ENCODE assay signal across 1 cellular context in the genomic region with DNA sequence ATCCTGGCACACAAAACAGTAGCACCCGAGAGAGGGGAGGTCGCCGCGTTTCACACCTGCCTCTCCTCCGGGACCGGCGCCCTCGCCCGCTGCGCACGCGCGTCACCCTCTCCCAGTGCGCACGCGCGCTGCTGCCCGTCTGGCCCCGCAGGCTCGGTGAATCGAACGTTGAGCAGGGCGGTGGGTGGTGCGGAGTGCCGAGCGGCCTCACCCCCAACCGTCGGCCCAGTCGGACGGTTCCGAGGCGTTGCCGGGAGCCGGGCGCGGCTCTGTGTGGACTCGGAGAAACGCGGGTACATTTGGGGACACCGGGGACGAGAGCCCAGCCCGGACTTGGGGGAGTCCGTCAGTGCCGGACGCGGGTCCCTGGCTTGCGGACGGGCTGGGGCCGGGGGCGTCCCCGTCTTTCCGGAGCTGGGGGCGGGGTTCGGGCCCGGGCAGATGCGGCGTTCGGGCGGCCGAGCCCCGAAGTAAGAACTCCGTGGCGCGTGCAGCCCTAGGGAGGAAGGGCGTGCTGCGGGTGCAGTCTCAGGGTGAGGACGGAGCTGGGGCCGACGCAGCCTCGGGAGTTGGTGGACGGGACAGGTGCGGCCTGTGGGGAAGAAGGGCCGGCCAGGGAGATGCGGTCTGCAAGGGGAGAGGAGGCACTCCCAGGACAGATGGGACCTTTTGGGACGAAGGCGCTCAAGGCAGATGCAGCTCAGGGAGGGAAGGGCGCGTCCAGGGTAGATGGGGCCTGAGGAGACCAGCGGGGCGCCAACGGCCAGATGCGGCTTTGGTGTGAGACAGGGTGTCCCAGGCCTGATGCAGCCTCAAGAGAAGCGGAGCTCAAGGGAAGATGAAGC.
TF ChIP-seq lines count a peak whose summit lies in the region.

A gene with protein sequence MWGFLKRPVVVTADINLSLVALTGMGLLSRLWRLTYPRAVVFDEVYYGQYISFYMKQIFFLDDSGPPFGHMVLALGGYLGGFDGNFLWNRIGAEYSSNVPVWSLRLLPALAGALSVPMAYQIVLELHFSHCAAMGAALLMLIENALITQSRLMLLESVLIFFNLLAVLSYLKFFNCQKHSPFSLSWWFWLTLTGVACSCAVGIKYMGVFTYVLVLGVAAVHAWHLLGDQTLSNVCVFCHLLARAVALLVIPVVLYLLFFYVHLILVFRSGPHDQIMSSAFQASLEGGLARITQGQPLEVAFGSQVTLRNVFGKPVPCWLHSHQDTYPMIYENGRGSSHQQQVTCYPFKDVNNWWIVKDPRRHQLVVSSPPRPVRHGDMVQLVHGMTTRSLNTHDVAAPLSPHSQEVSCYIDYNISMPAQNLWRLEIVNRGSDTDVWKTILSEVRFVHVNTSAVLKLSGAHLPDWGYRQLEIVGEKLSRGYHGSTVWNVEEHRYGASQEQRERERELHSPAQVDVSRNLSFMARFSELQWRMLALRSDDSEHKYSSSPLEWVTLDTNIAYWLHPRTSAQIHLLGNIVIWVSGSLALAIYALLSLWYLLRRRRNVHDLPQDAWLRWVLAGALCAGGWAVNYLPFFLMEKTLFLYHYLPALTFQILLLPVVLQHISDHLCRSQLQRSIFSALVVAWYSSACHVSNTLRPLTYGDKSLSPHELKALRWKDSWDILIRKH (plus strand): TSS at position 138 of the 845 bp plus-strand sequence. CDS start 1,301 bp downstream, outside the sequence.

TF ChIP-seq in K562, 482 proteins besides CTCF, POLR2A, EP300 and RAD21 (continued from another document and continues in another):
- TF ChIP-seq, protein P1, sequence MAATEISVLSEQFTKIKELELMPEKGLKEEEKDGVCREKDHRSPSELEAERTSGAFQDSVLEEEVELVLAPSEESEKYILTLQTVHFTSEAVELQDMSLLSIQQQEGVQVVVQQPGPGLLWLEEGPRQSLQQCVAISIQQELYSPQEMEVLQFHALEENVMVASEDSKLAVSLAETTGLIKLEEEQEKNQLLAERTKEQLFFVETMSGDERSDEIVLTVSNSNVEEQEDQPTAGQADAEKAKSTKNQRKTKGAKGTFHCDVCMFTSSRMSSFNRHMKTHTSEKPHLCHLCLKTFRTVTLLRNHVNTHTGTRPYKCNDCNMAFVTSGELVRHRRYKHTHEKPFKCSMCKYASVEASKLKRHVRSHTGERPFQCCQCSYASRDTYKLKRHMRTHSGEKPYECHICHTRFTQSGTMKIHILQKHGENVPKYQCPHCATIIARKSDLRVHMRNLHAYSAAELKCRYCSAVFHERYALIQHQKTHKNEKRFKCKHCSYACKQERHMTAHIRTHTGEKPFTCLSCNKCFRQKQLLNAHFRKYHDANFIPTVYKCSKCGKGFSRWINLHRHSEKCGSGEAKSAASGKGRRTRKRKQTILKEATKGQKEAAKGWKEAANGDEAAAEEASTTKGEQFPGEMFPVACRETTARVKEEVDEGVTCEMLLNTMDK (IDR thresholded peaks at IDR 0.05; ENCODE audit: borderline replicate concordance, insufficient read depth, low read depth, low read length, poor library complexity, severe bottlenecking): no peak
- TF ChIP-seq COPS2 (conservative IDR thresholded peaks at IDR 0.05) (no peak), ZNF76 (CRISPR knock-in tag; IDR thresholded peaks at IDR 0.05; ENCODE audit: borderline replicate concordance) (no peak), CSDE1 (IDR thresholded peaks at IDR 0.05) (no peak), IRF2 (CRISPR knock-in tag; IDR thresholded peaks at IDR 0.05) (no peak), SREBF2 (CRISPR knock-in tag; IDR thresholded peaks at IDR 0.05) (no peak), GABPA (tag; conservative IDR thresholded peaks at IDR 0.05; ENCODE audit: low read depth) (no peak), RBM17 (IDR thresholded peaks at IDR 0.05; ENCODE audit: borderline replicate concordance, low read depth, low read length) (no peak), ZNF324 (CRISPR knock-in tag; IDR thresholded peaks at IDR 0.05) (no peak), MAZ (CRISPR knock-in tag; conservative IDR thresholded peaks at IDR 0.05 in 1 of 2, IDR thresholded peaks at IDR 0.05 in 1 of 2) (peak; percentile 91 to 94), HDAC2 (IDR thresholded peaks at IDR 0.05) (no peak; the same call in 1 of the 2 replicates), XRCC5 (IDR thresholded peaks at IDR 0.05; ENCODE audit: low read depth, low read length) (peak; percentile 93), SPI1 (IDR thresholded peaks at IDR 0.05; ENCODE audit: borderline replicate concordance, low read depth, low read length) (no peak), RBBP5 (IDR thresholded peaks at IDR 0.05; ENCODE audit: borderline replicate concordance, insufficient read depth, low read length, poor library complexity, severe bottlenecking) (peak; percentile 88), ZNF785 (CRISPR knock-in tag; IDR thresholded peaks at IDR 0.05) (no peak), PHF21A (IDR thresholded peaks at IDR 0.05; ENCODE audit: borderline replicate concordance, low read depth) (0 out of 2 replicates have a peak, but pooled peaks have one; percentile 54), ATF1 (CRISPR knock-in tag; IDR thresholded peaks at IDR 0.05) (no peak), ATF1 (tag; IDR thresholded peaks at IDR 0.05) (peak; percentile 21; the same call in 1 of the 2 replicates), RBM15 (IDR thresholded peaks at IDR 0.05; ENCODE audit: insufficient read depth, low read length) (no peak), SMAD3 (CRISPR knock-in tag; conservative IDR thresholded peaks at IDR 0.05) (no peak), STAG1 (CRISPR knock-in tag; IDR thresholded peaks at IDR 0.05; ENCODE audit: borderline replicate concordance) (no peak)
- TF ChIP-seq, protein P2, sequence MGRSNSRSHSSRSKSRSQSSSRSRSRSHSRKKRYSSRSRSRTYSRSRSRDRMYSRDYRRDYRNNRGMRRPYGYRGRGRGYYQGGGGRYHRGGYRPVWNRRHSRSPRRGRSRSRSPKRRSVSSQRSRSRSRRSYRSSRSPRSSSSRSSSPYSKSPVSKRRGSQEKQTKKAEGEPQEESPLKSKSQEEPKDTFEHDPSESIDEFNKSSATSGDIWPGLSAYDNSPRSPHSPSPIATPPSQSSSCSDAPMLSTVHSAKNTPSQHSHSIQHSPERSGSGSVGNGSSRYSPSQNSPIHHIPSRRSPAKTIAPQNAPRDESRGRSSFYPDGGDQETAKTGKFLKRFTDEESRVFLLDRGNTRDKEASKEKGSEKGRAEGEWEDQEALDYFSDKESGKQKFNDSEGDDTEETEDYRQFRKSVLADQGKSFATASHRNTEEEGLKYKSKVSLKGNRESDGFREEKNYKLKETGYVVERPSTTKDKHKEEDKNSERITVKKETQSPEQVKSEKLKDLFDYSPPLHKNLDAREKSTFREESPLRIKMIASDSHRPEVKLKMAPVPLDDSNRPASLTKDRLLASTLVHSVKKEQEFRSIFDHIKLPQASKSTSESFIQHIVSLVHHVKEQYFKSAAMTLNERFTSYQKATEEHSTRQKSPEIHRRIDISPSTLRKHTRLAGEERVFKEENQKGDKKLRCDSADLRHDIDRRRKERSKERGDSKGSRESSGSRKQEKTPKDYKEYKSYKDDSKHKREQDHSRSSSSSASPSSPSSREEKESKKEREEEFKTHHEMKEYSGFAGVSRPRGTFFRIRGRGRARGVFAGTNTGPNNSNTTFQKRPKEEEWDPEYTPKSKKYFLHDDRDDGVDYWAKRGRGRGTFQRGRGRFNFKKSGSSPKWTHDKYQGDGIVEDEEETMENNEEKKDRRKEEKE (IDR thresholded peaks at IDR 0.05; ENCODE audit: borderline replicate concordance in 1 of 2, control insufficient read depth in 1 of 2, low read depth in 2 of 2, low read length in 1 of 2): no peak
- TF ChIP-seq, protein P3, sequence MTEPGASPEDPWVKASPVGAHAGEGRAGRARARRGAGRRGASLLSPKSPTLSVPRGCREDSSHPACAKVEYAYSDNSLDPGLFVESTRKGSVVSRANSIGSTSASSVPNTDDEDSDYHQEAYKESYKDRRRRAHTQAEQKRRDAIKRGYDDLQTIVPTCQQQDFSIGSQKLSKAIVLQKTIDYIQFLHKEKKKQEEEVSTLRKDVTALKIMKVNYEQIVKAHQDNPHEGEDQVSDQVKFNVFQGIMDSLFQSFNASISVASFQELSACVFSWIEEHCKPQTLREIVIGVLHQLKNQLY (CRISPR knock-in tag; conservative IDR thresholded peaks at IDR 0.05): peak in 1 of 2 experiments; percentile 81; a peak in 1 of 4 replicates
- TF ChIP-seq, protein P4, sequence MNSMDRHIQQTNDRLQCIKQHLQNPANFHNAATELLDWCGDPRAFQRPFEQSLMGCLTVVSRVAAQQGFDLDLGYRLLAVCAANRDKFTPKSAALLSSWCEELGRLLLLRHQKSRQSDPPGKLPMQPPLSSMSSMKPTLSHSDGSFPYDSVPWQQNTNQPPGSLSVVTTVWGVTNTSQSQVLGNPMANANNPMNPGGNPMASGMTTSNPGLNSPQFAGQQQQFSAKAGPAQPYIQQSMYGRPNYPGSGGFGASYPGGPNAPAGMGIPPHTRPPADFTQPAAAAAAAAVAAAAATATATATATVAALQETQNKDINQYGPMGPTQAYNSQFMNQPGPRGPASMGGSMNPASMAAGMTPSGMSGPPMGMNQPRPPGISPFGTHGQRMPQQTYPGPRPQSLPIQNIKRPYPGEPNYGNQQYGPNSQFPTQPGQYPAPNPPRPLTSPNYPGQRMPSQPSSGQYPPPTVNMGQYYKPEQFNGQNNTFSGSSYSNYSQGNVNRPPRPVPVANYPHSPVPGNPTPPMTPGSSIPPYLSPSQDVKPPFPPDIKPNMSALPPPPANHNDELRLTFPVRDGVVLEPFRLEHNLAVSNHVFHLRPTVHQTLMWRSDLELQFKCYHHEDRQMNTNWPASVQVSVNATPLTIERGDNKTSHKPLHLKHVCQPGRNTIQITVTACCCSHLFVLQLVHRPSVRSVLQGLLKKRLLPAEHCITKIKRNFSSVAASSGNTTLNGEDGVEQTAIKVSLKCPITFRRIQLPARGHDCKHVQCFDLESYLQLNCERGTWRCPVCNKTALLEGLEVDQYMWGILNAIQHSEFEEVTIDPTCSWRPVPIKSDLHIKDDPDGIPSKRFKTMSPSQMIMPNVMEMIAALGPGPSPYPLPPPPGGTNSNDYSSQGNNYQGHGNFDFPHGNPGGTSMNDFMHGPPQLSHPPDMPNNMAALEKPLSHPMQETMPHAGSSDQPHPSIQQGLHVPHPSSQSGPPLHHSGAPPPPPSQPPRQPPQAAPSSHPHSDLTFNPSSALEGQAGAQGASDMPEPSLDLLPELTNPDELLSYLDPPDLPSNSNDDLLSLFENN (IDR thresholded peaks at IDR 0.05; ENCODE audit: low read depth in 2 of 2, low read length in 2 of 2): peak in 1 of 2 experiments; percentile 97; a peak in 2 of 4 replicates
- TF ChIP-seq, protein P5, sequence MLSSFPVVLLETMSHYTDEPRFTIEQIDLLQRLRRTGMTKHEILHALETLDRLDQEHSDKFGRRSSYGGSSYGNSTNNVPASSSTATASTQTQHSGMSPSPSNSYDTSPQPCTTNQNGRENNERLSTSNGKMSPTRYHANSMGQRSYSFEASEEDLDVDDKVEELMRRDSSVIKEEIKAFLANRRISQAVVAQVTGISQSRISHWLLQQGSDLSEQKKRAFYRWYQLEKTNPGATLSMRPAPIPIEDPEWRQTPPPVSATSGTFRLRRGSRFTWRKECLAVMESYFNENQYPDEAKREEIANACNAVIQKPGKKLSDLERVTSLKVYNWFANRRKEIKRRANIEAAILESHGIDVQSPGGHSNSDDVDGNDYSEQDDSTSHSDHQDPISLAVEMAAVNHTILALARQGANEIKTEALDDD (IDR thresholded peaks at IDR 0.05): no peak
- TF ChIP-seq, protein P6, sequence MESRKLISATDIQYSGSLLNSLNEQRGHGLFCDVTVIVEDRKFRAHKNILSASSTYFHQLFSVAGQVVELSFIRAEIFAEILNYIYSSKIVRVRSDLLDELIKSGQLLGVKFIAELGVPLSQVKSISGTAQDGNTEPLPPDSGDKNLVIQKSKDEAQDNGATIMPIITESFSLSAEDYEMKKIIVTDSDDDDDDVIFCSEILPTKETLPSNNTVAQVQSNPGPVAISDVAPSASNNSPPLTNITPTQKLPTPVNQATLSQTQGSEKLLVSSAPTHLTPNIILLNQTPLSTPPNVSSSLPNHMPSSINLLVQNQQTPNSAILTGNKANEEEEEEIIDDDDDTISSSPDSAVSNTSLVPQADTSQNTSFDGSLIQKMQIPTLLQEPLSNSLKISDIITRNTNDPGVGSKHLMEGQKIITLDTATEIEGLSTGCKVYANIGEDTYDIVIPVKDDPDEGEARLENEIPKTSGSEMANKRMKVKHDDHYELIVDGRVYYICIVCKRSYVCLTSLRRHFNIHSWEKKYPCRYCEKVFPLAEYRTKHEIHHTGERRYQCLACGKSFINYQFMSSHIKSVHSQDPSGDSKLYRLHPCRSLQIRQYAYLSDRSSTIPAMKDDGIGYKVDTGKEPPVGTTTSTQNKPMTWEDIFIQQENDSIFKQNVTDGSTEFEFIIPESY (CRISPR knock-in tag; IDR thresholded peaks at IDR 0.05): no peak
- TF ChIP-seq, protein P7, sequence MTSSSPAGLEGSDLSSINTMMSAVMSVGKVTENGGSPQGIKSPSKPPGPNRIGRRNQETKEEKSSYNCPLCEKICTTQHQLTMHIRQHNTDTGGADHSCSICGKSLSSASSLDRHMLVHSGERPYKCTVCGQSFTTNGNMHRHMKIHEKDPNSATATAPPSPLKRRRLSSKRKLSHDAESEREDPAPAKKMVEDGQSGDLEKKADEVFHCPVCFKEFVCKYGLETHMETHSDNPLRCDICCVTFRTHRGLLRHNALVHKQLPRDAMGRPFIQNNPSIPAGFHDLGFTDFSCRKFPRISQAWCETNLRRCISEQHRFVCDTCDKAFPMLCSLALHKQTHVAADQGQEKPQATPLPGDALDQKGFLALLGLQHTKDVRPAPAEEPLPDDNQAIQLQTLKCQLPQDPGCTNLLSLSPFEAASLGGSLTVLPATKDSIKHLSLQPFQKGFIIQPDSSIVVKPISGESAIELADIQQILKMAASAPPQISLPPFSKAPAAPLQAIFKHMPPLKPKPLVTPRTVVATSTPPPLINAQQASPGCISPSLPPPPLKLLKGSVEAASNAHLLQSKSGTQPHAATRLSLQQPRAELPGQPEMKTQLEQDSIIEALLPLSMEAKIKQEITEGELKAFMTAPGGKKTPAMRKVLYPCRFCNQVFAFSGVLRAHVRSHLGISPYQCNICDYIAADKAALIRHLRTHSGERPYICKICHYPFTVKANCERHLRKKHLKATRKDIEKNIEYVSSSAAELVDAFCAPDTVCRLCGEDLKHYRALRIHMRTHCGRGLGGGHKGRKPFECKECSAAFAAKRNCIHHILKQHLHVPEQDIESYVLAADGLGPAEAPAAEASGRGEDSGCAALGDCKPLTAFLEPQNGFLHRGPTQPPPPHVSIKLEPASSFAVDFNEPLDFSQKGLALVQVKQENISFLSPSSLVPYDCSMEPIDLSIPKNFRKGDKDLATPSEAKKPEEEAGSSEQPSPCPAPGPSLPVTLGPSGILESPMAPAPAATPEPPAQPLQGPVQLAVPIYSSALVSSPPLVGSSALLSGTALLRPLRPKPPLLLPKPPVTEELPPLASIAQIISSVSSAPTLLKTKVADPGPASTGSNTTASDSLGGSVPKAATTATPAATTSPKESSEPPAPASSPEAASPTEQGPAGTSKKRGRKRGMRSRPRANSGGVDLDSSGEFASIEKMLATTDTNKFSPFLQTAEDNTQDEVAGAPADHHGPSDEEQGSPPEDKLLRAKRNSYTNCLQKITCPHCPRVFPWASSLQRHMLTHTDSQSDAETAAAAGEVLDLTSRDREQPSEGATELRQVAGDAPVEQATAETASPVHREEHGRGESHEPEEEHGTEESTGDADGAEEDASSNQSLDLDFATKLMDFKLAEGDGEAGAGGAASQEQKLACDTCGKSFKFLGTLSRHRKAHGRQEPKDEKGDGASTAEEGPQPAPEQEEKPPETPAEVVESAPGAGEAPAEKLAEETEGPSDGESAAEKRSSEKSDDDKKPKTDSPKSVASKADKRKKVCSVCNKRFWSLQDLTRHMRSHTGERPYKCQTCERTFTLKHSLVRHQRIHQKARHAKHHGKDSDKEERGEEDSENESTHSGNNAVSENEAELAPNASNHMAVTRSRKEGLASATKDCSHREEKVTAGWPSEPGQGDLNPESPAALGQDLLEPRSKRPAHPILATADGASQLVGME (CRISPR knock-in tag; IDR thresholded peaks at IDR 0.05): no peak
